ENCODE assay signal across 18 cellular contexts in the genomic region with DNA sequence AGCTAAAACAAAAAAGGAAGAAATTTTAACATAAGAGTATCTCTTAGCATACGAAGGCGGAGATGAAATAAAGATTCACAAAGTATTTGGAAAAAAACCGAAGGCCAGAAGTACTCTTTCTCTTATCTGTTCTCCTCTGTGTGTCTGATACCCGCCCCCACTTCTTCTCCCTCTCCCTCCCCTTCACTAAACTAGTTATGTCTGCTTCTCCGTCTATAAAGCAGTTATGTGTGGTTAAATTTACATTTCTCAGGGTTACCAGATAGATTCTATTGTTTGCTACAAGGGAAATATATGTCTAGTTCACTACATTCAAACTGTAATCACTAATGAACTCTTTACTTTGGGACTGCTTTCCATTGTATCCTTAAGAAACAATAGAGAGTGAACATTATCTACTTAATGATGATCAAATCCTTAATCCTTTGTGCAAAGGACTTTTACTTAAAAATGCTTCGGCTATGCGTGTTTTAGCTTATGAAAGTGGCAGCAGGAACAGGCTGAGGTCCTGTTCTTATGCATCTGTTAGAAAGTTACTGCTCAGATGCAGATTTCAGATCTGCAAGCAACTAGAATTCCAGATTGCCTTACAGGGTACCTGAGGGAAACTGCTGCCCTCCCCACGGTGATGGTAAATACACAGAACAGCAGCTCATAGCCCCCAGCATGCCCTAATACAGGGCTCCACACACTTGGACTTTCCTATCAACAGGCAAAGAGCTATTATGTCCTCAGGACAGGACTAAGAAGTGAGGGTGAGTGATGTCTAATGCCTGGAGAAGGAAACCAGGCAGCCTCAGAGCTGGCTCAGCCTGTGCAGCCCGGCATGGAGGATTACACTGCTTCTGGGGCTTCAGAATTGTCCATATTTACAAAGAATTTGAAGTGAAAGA.
"Had no signal": no experiment of that assay in that cellular context is flagged by ENCODE, and none has a peak within 500 bp of the region (broad histone marks: within the 10 kb centered on the region; RNA-seq: fewer than 3 reads in every experiment).

No MANE protein-coding gene starts in this region.

- H3K9me3 Mint-ChIP-seq: activated B cell treated with CpG ODN at 0.5 μM for 24 hours; activated CD4-positive, alpha-beta T cell treated with anti-CD3 and anti-CD28 coated beads, Interleukin-2, amount 10 ng/mL, durations not matched to agents 24 days and 14 days; activated T-helper 1 cell treated with anti-CD3 and anti-CD28 coated beads, Interleukin-12 subunit alpha, Interleukin-12 subunit beta, Interleukin-2, Interleukin-4 antibody, amounts not matched to agents 30 ng/mL and 10 ng/mL and 1 ng/mL, durations not matched to agents 14 hours and 24 hours and 36 hours had no signal

- DNase-seq: activated B cell treated with CpG ODN at 0.5 μM for 24 hours; activated CD4-positive, alpha-beta T cell treated with anti-CD3 and anti-CD28 coated beads, Interleukin-2, amount 10 ng/mL, durations not matched to agents 24 days and 14 days; activated naive CD4-positive, alpha-beta T cell treated with anti-CD3 and anti-CD28 coated beads, Interleukin-2, amount 50 U/mL, for 16 hours; adrenal gland; body of pancreas; effector memory CD8-positive, alpha-beta T cell; kidney; left ventricle myocardium superior; mesenchymal stem cell; nephron progenitor cell; ovary; T1000 had no signal

- H3K36me3 ChIP-seq: adrenal gland, gastroesophageal sphincter, ovary had no signal

- H3K27ac Mint-ChIP-seq: activated B cell treated with CpG ODN at 0.5 μM for 24 hours; activated CD4-positive, alpha-beta T cell treated with anti-CD3 and anti-CD28 coated beads, Interleukin-2, amount 10 ng/mL, durations not matched to agents 24 days and 14 days; activated T-helper 1 cell treated with anti-CD3 and anti-CD28 coated beads, Interleukin-12 subunit alpha, Interleukin-12 subunit beta, Interleukin-2, Interleukin-4 antibody, amounts not matched to agents 30 ng/mL and 10 ng/mL and 1 ng/mL, durations not matched to agents 14 hours and 24 hours and 36 hours; dendritic cell treated with granulocyte-macrophage colony-stimulating factor and Interleukin-4, amounts not matched to agents 40 ng/mL and 50 ng/mL, for 4 days; effector memory CD8-positive, alpha-beta T cell; nephron progenitor cell had no signal

- H3K27ac ChIP-seq: adrenal gland, body of pancreas, epithelial cell of prostate, gastroesophageal sphincter, ovary had no signal

- H3K4me1 ChIP-seq: adrenal gland, body of pancreas, gastroesophageal sphincter had no signal

- FAIRE-seq: kidney, urothelium cell line had no signal

- ATAC-seq: body of pancreas; effector memory CD8-positive, alpha-beta T cell; gastroesophageal sphincter; left ventricle myocardium superior had no signal

- H3K9me3 ChIP-seq: adrenal gland, body of pancreas, ovary had no signal

- H3K27me3 Mint-ChIP-seq: activated B cell treated with CpG ODN at 0.5 μM for 24 hours; activated CD4-positive, alpha-beta T cell treated with anti-CD3 and anti-CD28 coated beads, Interleukin-2, amount 10 ng/mL, durations not matched to agents 24 days and 14 days; central memory CD8-positive, alpha-beta T cell; dendritic cell treated with granulocyte-macrophage colony-stimulating factor and Interleukin-4, amounts not matched to agents 40 ng/mL and 50 ng/mL, for 4 days; effector memory CD8-positive, alpha-beta T cell had no signal

- H3K4me1 Mint-ChIP-seq: activated B cell treated with CpG ODN at 0.5 μM for 24 hours; activated CD4-positive, alpha-beta T cell treated with anti-CD3 and anti-CD28 coated beads, Interleukin-2, amount 10 ng/mL, durations not matched to agents 24 days and 14 days; central memory CD8-positive, alpha-beta T cell; nephron progenitor cell had no signal

- H3K4me3 ChIP-seq: adrenal gland, body of pancreas, gastroesophageal sphincter, ovary had no signal

- H3K4me3 Mint-ChIP-seq: activated B cell treated with CpG ODN at 0.5 μM for 24 hours; activated CD4-positive, alpha-beta T cell treated with anti-CD3 and anti-CD28 coated beads, Interleukin-2, amount 10 ng/mL, durations not matched to agents 24 days and 14 days; activated T-helper 1 cell treated with anti-CD3 and anti-CD28 coated beads, Interleukin-12 subunit alpha, Interleukin-12 subunit beta, Interleukin-2, Interleukin-4 antibody, amounts not matched to agents 30 ng/mL and 10 ng/mL and 1 ng/mL, durations not matched to agents 14 hours and 24 hours and 36 hours; central memory CD8-positive, alpha-beta T cell; dendritic cell treated with granulocyte-macrophage colony-stimulating factor and Interleukin-4, amounts not matched to agents 40 ng/mL and 50 ng/mL, for 4 days; effector memory CD8-positive, alpha-beta T cell; nephron progenitor cell had no signal

- H3K27me3 ChIP-seq: adrenal gland, body of pancreas, gastroesophageal sphincter, ovary had no signal
